8 cellular contexts compared by ENCODE assay signal in genomic region chr22:32080904-32081303, GRCh38. TPM values are rescaled to one million over a fixed set of nuclear protein-coding genes. Genes with fewer than 3 reads are reported as not detected.
DNase-seq lines count a peak whose midpoint lies in the region; ATAC-seq, FAIRE-seq and TF ChIP-seq lines count a peak whose summit lies in the region.

No MANE protein-coding gene starts in this region.

- H3K36me3 ChIP-seq in GM23338 (ENCODE audit: insufficient read depth): no peaks in the 10 kb centered on the region
- H3K36me3 ChIP-seq in keratinocyte (ENCODE audit: control insufficient read depth in 2 of 2, extremely low read depth in 1 of 2, insufficient read depth in 2 of 2, low read length in 2 of 2): no peaks in the 10 kb centered on the region
- H3K36me3 ChIP-seq in tibial nerve: no peaks in the 10 kb centered on the region

- H3K4me3 ChIP-seq in GM23338 (no peak overlapping the region), keratinocyte (ENCODE audit: control insufficient read depth in 2 of 3, extremely low read depth in 1 of 3, insufficient read depth in 2 of 3, low read depth in 1 of 3, low read length in 3 of 3) (no peak overlapping the region), tibial nerve (no peak overlapping the region)

- H3K27me3 ChIP-seq in GM23338 (ENCODE audit: insufficient read depth): no peaks in the 10 kb centered on the region
- no peaks in the 10 kb centered on the region for H3K27me3 ChIP-seq in keratinocyte (ENCODE audit: control insufficient read depth, extremely low read depth, insufficient read depth, low read length)
- H3K27me3 ChIP-seq in tibial nerve: no peaks in the 10 kb centered on the region

- H3K79me2 ChIP-seq in GM23338 (replicated peaks; ENCODE audit: insufficient read depth) (no peaks in the 10 kb centered on the region), keratinocyte (ENCODE audit: control insufficient read depth, insufficient read depth, low read length) (no peaks in the 10 kb centered on the region)

- no peaks in the 10 kb centered on the region for H3K9me3 Mint-ChIP-seq in GM23338
- H3K9me3 Mint-ChIP-seq in brain: no peaks in the 10 kb centered on the region

- 90 to 95% methylated on average over 4 of the region's 4 CpGs for WGBS in tibial nerve, 2 donors

- H3K27ac ChIP-seq in GM23338 (ENCODE audit: low read depth): no peak overlapping the region
- no peak overlapping the region for H3K27ac ChIP-seq in keratinocyte (ENCODE audit: control insufficient read depth, insufficient read depth, low read length)
- H3K27ac ChIP-seq in tibial nerve: no peak overlapping the region

- H3K27ac Mint-ChIP-seq in GM23338 (no peak overlapping the region), brain (no peak overlapping the region)

- dilution Hi-C loops in keratinocyte (cut with MboI; ENCODE audit: extremely low pct_ligation_motif_present, low sequenced_read_pairs): no loop called here

- TF ChIP-seq CTCF in GM23338 (conservative IDR thresholded peaks at IDR 0.05; ENCODE audit: low read depth in 2 of 2): peak; percentile 91 to 96
- peak; percentile 51 to 56 for TF ChIP-seq CTCF in brain (conservative IDR thresholded peaks at IDR 0.05)
- peak; percentile 79 to 93 (median 86) for TF ChIP-seq CTCF in keratinocyte (optimal IDR thresholded peaks at IDR 0.05 in 1 of 3, IDR thresholded peaks at IDR 0.05 in 1 of 3, conservative IDR thresholded peaks at IDR 0.05 in 1 of 3; ENCODE audit: extremely low read depth in 1 of 3, insufficient read depth in 2 of 3, low read length in 3 of 3)
- peak in 4 of 5 experiments; percentile 10 to 35 (median 24) for TF ChIP-seq CTCF in tibial nerve (IDR thresholded peaks at IDR 0.05)

- peak; percentile 88 for ATAC-seq in GM23338
- no peak for ATAC-seq in GM19463 (IDR thresholded peaks at IDR 0.05; ENCODE audit: unreplicated experiment)

- H3K36me3 Mint-ChIP-seq in GM23338 (ENCODE audit: low read depth) (no peaks in the 10 kb centered on the region), brain (no peaks in the 10 kb centered on the region)

- H3K4me3 Mint-ChIP-seq in GM23338 (no peak overlapping the region), brain (no peak overlapping the region)

- H3K9ac ChIP-seq in keratinocyte (ENCODE audit: control insufficient read depth, extremely low read depth, insufficient read depth, low read length): no peak overlapping the region

- H3K9me3 ChIP-seq in keratinocyte (ENCODE audit: control insufficient read depth, low read depth, low read length) (no peaks in the 10 kb centered on the region), tibial nerve (no peaks in the 10 kb centered on the region)

- H3K9me1 ChIP-seq in keratinocyte (ENCODE audit: control insufficient read depth, extremely low read depth, insufficient read depth, low read length): no peaks in the 10 kb centered on the region

- H3K4me1 Mint-ChIP-seq in GM23338 (peaks cover 6% of the 10 kb centered on the region; the same call in 2 of the 3 replicates), brain (peaks cover 8% of the 10 kb centered on the region)

- FAIRE-seq in keratinocyte (lab: Jason Lieb, UNC): peak; percentile 90

- no peaks in the 10 kb centered on the region for H3F3A ChIP-seq in GM23338 (replicated peaks; ENCODE audit: low read depth)

- no peaks in the 10 kb centered on the region for H3K4me1 ChIP-seq in GM23338 (ENCODE audit: insufficient read depth)
- peaks cover 11% of the 10 kb centered on the region for H3K4me1 ChIP-seq in keratinocyte (ENCODE audit: control insufficient read depth, extremely low read depth, insufficient read depth, low read length)
- peaks cover 0 to 9% (median 0%) of the 10 kb centered on the region in 4 donors for H3K4me1 ChIP-seq in tibial nerve

- peak; percentile 79 for DNase-seq in COLO829 (ENCODE audit: low spot score)
- DNase-seq in GM23338 (ENCODE audit: low spot score): peak; percentile 84
- DNase-seq in NCI-H748 (lab: John Stamatoyannopoulos, UW; ENCODE audit: unreplicated experiment): peak; percentile 44
- peak; percentile 17 for DNase-seq in keratinocyte (ENCODE audit: low read depth, low spot score)
- DNase-seq in tibial nerve (ENCODE audit: low spot score in 2 of 2): no peak
- DNase-seq in DMS79 (lab: John Stamatoyannopoulos, UW): no peak

- TF ChIP-seq EP300 in tibial nerve (IDR thresholded peaks at IDR 0.05): no peak

- H3K4me2 ChIP-seq in GM23338: no peak overlapping the region
- H3K4me2 ChIP-seq in keratinocyte (ENCODE audit: control insufficient read depth, extremely low read depth, insufficient read depth, low read depth, low read length): no peak overlapping the region

- H3K27me3 Mint-ChIP-seq in GM23338 (ENCODE audit: insufficient read depth, low read depth, poor library complexity) (peaks cover 5% of the 10 kb centered on the region), brain (peaks cover 6% of the 10 kb centered on the region)

- H2AFZ ChIP-seq in GM23338 (no peak overlapping the region), keratinocyte (ENCODE audit: control insufficient read depth, low read length) (no peak overlapping the region)

- H3K9me2 ChIP-seq in GM23338 (ENCODE audit: insufficient read depth): no peaks in the 10 kb centered on the region

- H4K20me1 ChIP-seq in GM23338 (replicated peaks; ENCODE audit: insufficient read depth) (no peaks in the 10 kb centered on the region), keratinocyte (ENCODE audit: control insufficient read depth, extremely low read depth, insufficient read depth, low read length) (no peaks in the 10 kb centered on the region)

- no peak for TF ChIP-seq POLR2A in tibial nerve (IDR thresholded peaks at IDR 0.05)

TF ChIP-seq in GM23338, 12 proteins besides CTCF, POLR2A, EP300 and RAD21 (continues in another document):
- no peak for TF ChIP-seq EZH2phosphoT487 (IDR thresholded peaks at IDR 0.05; ENCODE audit: unreplicated experiment)
- TF ChIP-seq JUNB (IDR thresholded peaks at IDR 0.05; ENCODE audit: unreplicated experiment): no peak
- TF ChIP-seq ZNF114 (CRISPR knock-in tag; IDR thresholded peaks at IDR 0.05): no peak
- TF ChIP-seq ETS1 (IDR thresholded peaks at IDR 0.05): no peak
- no peak for TF ChIP-seq EZH2 (IDR thresholded peaks at IDR 0.05; ENCODE audit: low read depth, unreplicated experiment)
- no peak for TF ChIP-seq POLR2AphosphoS5 (IDR thresholded peaks at IDR 0.05; ENCODE audit: low read depth)

RNA-seq across cellular contexts. Expression of gene SLC5A1, which starts 37.8 kb away (rescaled TPM):
- 0.03 TPM in 1 of 2 replicates, not detected in the other for total RNA-seq in GM23338 (2014; rRNA removed; shearing (Covaris generic))
- polyA plus RNA-seq in GM23338 (2016; fragmentation: Nextera tagmentation; extraction: Ambion mirVana) (not detected in 2 replicates), brain (ENCODE audit: insufficient read depth, low read depth, low replicate concordance) (3.0 TPM), keratinocyte (1.8 to 3.0 TPM (median 2.0 TPM) in 3 replicates)
- polyA plus RNA-seq in keratinocyte (2011; ENCODE audit: low read depth): 13.8 TPM
- polyA plus RNA-seq in keratinocyte (2011; cell fraction: cytosol; rRNA removed): 0.55 and 1.7 TPM in 2 replicates
- polyA plus RNA-seq in keratinocyte (2011; cell fraction: nucleus; rRNA removed): 3.7 and 6.7 TPM in 2 replicates
- 1.3 and 35.0 TPM in 2 replicates for polyA plus RNA-seq in keratinocyte (2012; ENCODE audit: low replicate concordance)
- 3.2 to 13.7 TPM (median 9.8 TPM) in 3 replicates for polyA minus RNA-seq in keratinocyte
- 3.6 TPM for polyA minus RNA-seq in keratinocyte (2011; cell fraction: cytosol; rRNA and poly(A)+ RNA removed)
- 3.5 and 9.0 TPM in 2 replicates for polyA minus RNA-seq in keratinocyte (2011; cell fraction: nucleus; rRNA and poly(A)+ RNA removed)
- total RNA-seq in tibial nerve: under 1 TPM in 1 of 4 donors, not detected in 3; under 0.01 TPM

Comparison
In these comparisons a context has a peak if more than half of its experiments do, and no peak if none do; other contexts are left out.
1. DNase-seq: peak in COLO829 (single experiment), GM23338 (single experiment), NCI-H748 (single experiment) and keratinocyte (single experiment); none in tibial nerve (0 of 2) and DMS79 (single experiment).
2. CTCF ChIP-seq: peak in every context shown above with its lines; median percentile 94 in GM23338; 86 in keratinocyte; 54 in brain; 24 in tibial nerve.